In genomic region chr3:160941885-160942494, GRCh38 we compare ENCODE assay signal across 8 cellular contexts.
DNase-seq lines count a peak whose midpoint lies in the region; ATAC-seq and TF ChIP-seq lines count a peak whose summit lies in the region.

No MANE protein-coding gene starts in this region.

- no peaks in the 10 kb centered on the region for H3K27me3 ChIP-seq in endodermal cell (ENCODE audit: control insufficient read depth, insufficient read depth, low read length, poor library complexity, severe bottlenecking)
- no peaks in the 10 kb centered on the region for H3K27me3 ChIP-seq in naive thymus-derived CD4-positive, alpha-beta T cell (ENCODE audit: control insufficient read depth in 2 of 2, insufficient read depth in 2 of 2, low read length in 2 of 2)
- no peaks in the 10 kb centered on the region for H3K27me3 ChIP-seq in stomach

- H3K9me3 ChIP-seq in endodermal cell (ENCODE audit: control insufficient read depth, low read length): no peaks in the 10 kb centered on the region
- H3K9me3 ChIP-seq in naive thymus-derived CD4-positive, alpha-beta T cell (ENCODE audit: control insufficient read depth in 2 of 3, low read length in 3 of 3): no peaks in the 10 kb centered on the region
- no peaks in the 10 kb centered on the region for H3K9me3 ChIP-seq in stomach

- intact Hi-C loops in naive thymus-derived CD4-positive, alpha-beta T cell (cut with micrococcal nuclease): loop anchor here (1.0 to 5.0 kb wide), 9 partner anchors 140 to 482 kb away; partner anchors contain the start of gene PPM1L (in 1 of the 2)
- intact Hi-C loops in stomach (cut with DNase I; ENCODE audit: low total_unique reads): loop anchor here (5.0 kb wide), 1 partner anchor 235 kb away; no protein-coding TSS in a partner anchor

- POLR2A ChIA-PET in naive thymus-derived CD4-positive, alpha-beta T cell (lab: Charles Lee): interaction anchor here (0.7 kb wide), 1 partner anchor 233 kb away, joined by 4 read pairs; no protein-coding TSS in a partner anchor

- CTCF ChIA-PET in naive thymus-derived CD4-positive, alpha-beta T cell (lab: Charles Lee): interaction anchor here (0.6 to 4.8 kb wide), 13 partner anchors 10 to 430 kb away, joined by 3 to 26 read pairs (median 4); no protein-coding TSS in a partner anchor

- H3K4me1 ChIP-seq in endodermal cell (ENCODE audit: control insufficient read depth, insufficient read depth, low read length) (no peaks in the 10 kb centered on the region), stomach (peaks cover 0 to 12% (median 3%) of the 10 kb centered on the region in 4 donors)
- H3K4me1 ChIP-seq in naive thymus-derived CD4-positive, alpha-beta T cell (ENCODE audit: control insufficient read depth in 2 of 2, insufficient read depth in 2 of 2, low read length in 2 of 2): no peaks in the 10 kb centered on the region

- peaks cover 28% of the 10 kb centered on the region for H3K9me3 Mint-ChIP-seq in endodermal cell
- no peaks in the 10 kb centered on the region for H3K9me3 Mint-ChIP-seq in naive thymus-derived CD4-positive, alpha-beta T cell

- no peaks in the 10 kb centered on the region for H3K36me3 ChIP-seq in endodermal cell (ENCODE audit: control insufficient read depth, insufficient read depth, low read length)
- H3K36me3 ChIP-seq in naive thymus-derived CD4-positive, alpha-beta T cell (ENCODE audit: control insufficient read depth in 2 of 3, insufficient read depth in 3 of 3, low read length in 3 of 3): no peaks in the 10 kb centered on the region
- no peaks in the 10 kb centered on the region for H3K36me3 ChIP-seq in stomach

- ATAC-seq in GM19463 (IDR thresholded peaks at IDR 0.05; ENCODE audit: unreplicated experiment) (peak; percentile 86), HG03558 (IDR thresholded peaks at IDR 0.05; ENCODE audit: extremely low read depth, unreplicated experiment) (peak; percentile 94)
- ATAC-seq in naive thymus-derived CD4-positive, alpha-beta T cell: peak; percentile 77

- WGBS in endodermal cell (ENCODE audit: insufficient coverage in 1 of 2, insufficient read length in 1 of 2), 2 experiments: 65 to 100% methylated on average over 1 to 5 of the region's 5 CpGs
- 32 to 39% (median 38%) methylated on average over 5 of the region's 5 CpGs for WGBS in stomach, 5 donors

- H3K4me1 Mint-ChIP-seq in endodermal cell: peaks cover 2% of the 10 kb centered on the region
- H3K4me1 Mint-ChIP-seq in naive thymus-derived CD4-positive, alpha-beta T cell: peaks cover 0 to 5% (median 3%) of the 10 kb centered on the region in 7 donors

- H3K4me3 Mint-ChIP-seq in endodermal cell: no peak overlapping the region
- no peak overlapping the region for H3K4me3 Mint-ChIP-seq in naive thymus-derived CD4-positive, alpha-beta T cell

- H3K4me3 ChIP-seq in endodermal cell (ENCODE audit: low read length): no peak overlapping the region
- H3K4me3 ChIP-seq in naive thymus-derived CD4-positive, alpha-beta T cell (ENCODE audit: low read length): no peak overlapping the region
- H3K4me3 ChIP-seq in stomach: no peak overlapping the region

- TF ChIP-seq CTCF in endodermal cell (conservative IDR thresholded peaks at IDR 0.05): peak; percentile 90
- TF ChIP-seq CTCF in stomach (IDR thresholded peaks at IDR 0.05): peak in 5 of 7 experiments; percentile 77 to 91 (median 79)

- H3K27me3 Mint-ChIP-seq in endodermal cell (ENCODE audit: insufficient read depth): no peaks in the 10 kb centered on the region
- H3K27me3 Mint-ChIP-seq in naive thymus-derived CD4-positive, alpha-beta T cell: peaks cover 0 to 7% (median 0%) of the 10 kb centered on the region in 5 donors

- H3K27ac ChIP-seq in endodermal cell (ENCODE audit: low read depth, low read length) (no peak overlapping the region), stomach (no peak overlapping the region)
- no peak overlapping the region for H3K27ac ChIP-seq in naive thymus-derived CD4-positive, alpha-beta T cell (ENCODE audit: low read depth, low read length)

- H3K9ac ChIP-seq in endodermal cell (ENCODE audit: extremely low read depth, low read length, poor library complexity, severe bottlenecking): no peak overlapping the region

- peaks cover 8% of the 10 kb centered on the region for H3K36me3 Mint-ChIP-seq in endodermal cell (ENCODE audit: low read depth)
- no peaks in the 10 kb centered on the region for H3K36me3 Mint-ChIP-seq in naive thymus-derived CD4-positive, alpha-beta T cell

- no peak overlapping the region for H3K27ac Mint-ChIP-seq in endodermal cell
- H3K27ac Mint-ChIP-seq in naive thymus-derived CD4-positive, alpha-beta T cell: no peak overlapping the region

- TF ChIP-seq POLR2A in stomach (IDR thresholded peaks at IDR 0.05): no peak

- DNase-seq in AG20443 (ENCODE audit: low spot score) (peak; percentile 61), endodermal cell (peak; percentile 88), stomach (peak; percentile 78), NCI-H2227 treated with DMSO at 0.1 percent for 48 hours (lab: John Stamatoyannopoulos, UW) (no peak)
- DNase-seq in activated CD4-positive, alpha-beta T cell treated with anti-CD3 and anti-CD28 coated beads, Interleukin-2, amount 50 U/mL, for 4 hours: peak; percentile 59 to 72
- DNase-seq in naive thymus-derived CD4-positive, alpha-beta T cell: peak; percentile 26 to 73 (median 61)

- no peak for TF ChIP-seq EP300 in stomach (IDR thresholded peaks at IDR 0.05)
